19 cellular contexts compared by ENCODE assay signal in the genomic region with DNA sequence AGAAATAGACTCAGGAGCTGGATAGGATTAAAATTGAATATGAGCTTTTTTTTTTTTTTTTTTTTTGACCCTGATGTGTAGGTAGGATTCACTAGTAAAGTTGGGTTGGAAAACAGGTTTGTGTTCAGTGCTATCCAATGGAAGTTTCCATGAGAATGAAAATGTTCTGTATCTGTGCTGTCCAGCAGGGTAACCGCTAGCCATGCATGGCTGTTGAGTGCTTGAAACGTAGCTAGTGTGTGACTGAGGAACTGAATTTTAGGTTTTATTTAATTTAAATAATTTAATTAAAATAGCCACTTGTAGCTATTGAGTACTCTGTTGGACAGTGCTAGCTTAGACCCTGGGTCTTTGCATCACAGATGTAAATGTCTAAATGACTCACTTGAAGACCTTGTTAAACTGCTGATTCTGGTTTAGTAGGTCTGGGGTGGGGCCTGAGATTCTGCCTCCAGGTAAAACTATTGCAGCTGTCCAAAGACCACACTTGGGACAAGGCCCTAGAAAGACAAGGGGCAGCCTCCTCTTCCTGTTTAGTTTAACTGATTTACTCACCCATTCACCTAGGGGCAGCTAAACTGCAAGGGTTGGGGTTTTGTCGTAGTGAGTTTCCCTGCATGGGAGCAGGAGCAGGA. TPM values are rescaled to one million over a fixed set of nuclear protein-coding genes. Genes with fewer than 3 reads are reported as not detected.
DNase-seq lines count a peak whose midpoint lies in the region; ATAC-seq, FAIRE-seq and TF ChIP-seq lines count a peak whose summit lies in the region.
"Had no signal": no experiment of that assay in that cellular context is flagged by ENCODE, and none has a peak within 500 bp of the region (broad histone marks: within the 10 kb centered on the region; RNA-seq: fewer than 3 reads in every experiment).

No MANE protein-coding gene starts in this region.

- no peak overlapping the region for H4K8ac ChIP-seq in trophoblast cell (ENCODE audit: low read depth, low read length)

- no peak for FAIRE-seq in bronchial epithelial cell (lab: Jason Lieb, UNC)
- FAIRE-seq: G401.6, H1 had no signal

- H3K9ac ChIP-seq in trophoblast cell (ENCODE audit: low read length): no peak overlapping the region

- H3K79me1 ChIP-seq in trophoblast cell (ENCODE audit: low read length): peaks cover 12% of the 10 kb centered on the region

- H2BK120ac ChIP-seq in trophoblast cell (ENCODE audit: insufficient read depth, low read length, poor library complexity): no peak overlapping the region

- no peak for ATAC-seq in HG03159 (IDR thresholded peaks at IDR 0.05; ENCODE audit: unreplicated experiment)
- ATAC-seq: heart right ventricle; right cardiac atrium; stimulated activated effector memory CD8-positive, alpha-beta T cell treated with anti-CD3 and anti-CD28 coated beads, Interleukin-12 subunit alpha, Interleukin-12 subunit beta, amount 100 ng/mL, for 72 hours had no signal

- no peak overlapping the region for H2AFZ ChIP-seq in trophoblast cell (ENCODE audit: insufficient read depth, low read length, poor library complexity)

- peaks cover 4% of the 10 kb centered on the region for H3K79me2 ChIP-seq in trophoblast cell (ENCODE audit: control insufficient read depth, insufficient read depth, low read length, poor library complexity)

- H3K18ac ChIP-seq in trophoblast cell (ENCODE audit: low read length): no peak overlapping the region

- no peak overlapping the region for H4K12ac ChIP-seq in trophoblast cell (ENCODE audit: low read depth, low read length)

- H3K23ac ChIP-seq in trophoblast cell (ENCODE audit: low read length): no peak overlapping the region

- peak; percentile 36 for DNase-seq in M059J (ENCODE audit: low read depth)
- DNase-seq in bronchial epithelial cell (ENCODE audit: low read depth): peak; percentile 62
- peak; percentile 40 to 60 for DNase-seq in trophoblast cell
- DNase-seq in cerebellum (ENCODE audit: low spot score): no peak
- no peak for DNase-seq in NCI-H82 (lab: John Stamatoyannopoulos, UW)
- DNase-seq: activated naive CD4-positive, alpha-beta T cell treated with Interleukin-2 at 50 U/mL for 16 hours; activated T-cell treated with anti-CD3 and anti-CD28 coated beads for 4 hours; cerebellar nuclear complex; heart right ventricle; immature natural killer cell; right cardiac atrium; Right ventricle myocardium superior had no signal

- H3K4me1 ChIP-seq in HEK293 (ENCODE audit: control insufficient read depth, insufficient read depth, low read length): peaks cover 16% of the 10 kb centered on the region
- H3K4me1 ChIP-seq in trophoblast cell (ENCODE audit: control insufficient read depth in 1 of 2, insufficient read depth in 2 of 2, low read length in 2 of 2): peaks cover 4 to 16% of the 10 kb centered on the region in 2 experiments

- H3K4me3 ChIP-seq in HEK293 (ENCODE audit: low read depth, low read length): no peak overlapping the region
- no peak overlapping the region for H3K4me3 ChIP-seq in bronchial epithelial cell (ENCODE audit: low read depth, low read length)
- no peak overlapping the region for H3K4me3 ChIP-seq in trophoblast cell (ENCODE audit: low read depth, low read length)
- H3K4me3 ChIP-seq: ascending aorta, heart right ventricle, thoracic aorta had no signal

- no peak overlapping the region for H3K4ac ChIP-seq in trophoblast cell (ENCODE audit: low read depth, low read length)

- H3K27me3 ChIP-seq in bronchial epithelial cell (ENCODE audit: control insufficient read depth, insufficient read depth, low read length): no peaks in the 10 kb centered on the region
- H3K27me3 ChIP-seq in trophoblast cell (ENCODE audit: insufficient read depth, low read length): no peaks in the 10 kb centered on the region
- H3K27me3 ChIP-seq: ascending aorta, heart right ventricle had no signal

- CTCF ChIA-PET in HEK293 (lab: Yijun Ruan, JAX): interaction anchor here (0.7 kb wide), 4 partner anchors 143 to 449 kb away, joined by 3 to 6 read pairs (median 4); no protein-coding TSS in a partner anchor

- no peak overlapping the region for H3K4me2 ChIP-seq in trophoblast cell (ENCODE audit: low read length)

- POLR2A ChIA-PET in HEK293 (lab: Yijun Ruan, JAX): interaction anchor here (0.7 kb wide), 1 partner anchor 173 kb away, joined by 3 read pairs; no protein-coding TSS in a partner anchor

- no peak overlapping the region for H4K91ac ChIP-seq in trophoblast cell (ENCODE audit: low read depth, low read length)

- H3K14ac ChIP-seq in trophoblast cell (ENCODE audit: low read length): no peak overlapping the region

- H2BK5ac ChIP-seq in trophoblast cell (ENCODE audit: low read depth, low read length, poor library complexity): no peak overlapping the region

- H3K27ac ChIP-seq in HEK293 (ENCODE audit: extremely low read depth, low read depth, low read length): no peak overlapping the region
- H3K27ac ChIP-seq in trophoblast cell (ENCODE audit: low read depth, low read length): peak overlapping the region; percentile 55
- H3K27ac ChIP-seq: heart right ventricle had no signal

- no peak for TF ChIP-seq CTCF in HEK293 (tag by site-specific recombination; IDR thresholded peaks at IDR 0.05)
- no peak for TF ChIP-seq CTCF in bronchial epithelial cell (IDR thresholded peaks at IDR 0.05; ENCODE audit: insufficient read depth, low read length, severe bottlenecking)

- no peak overlapping the region for H2BK12ac ChIP-seq in trophoblast cell (ENCODE audit: low read length)

- no CpG with 5 or more reads among the region's 3 CpGs for WGBS in trophoblast cell (ENCODE audit: extremely low coverage, insufficient coverage, insufficient read length)

- H2AK5ac ChIP-seq in trophoblast cell (ENCODE audit: low read length): no peak overlapping the region

- no peaks in the 10 kb centered on the region for H3K9me3 ChIP-seq in HEK293 (ENCODE audit: control insufficient read depth, insufficient read depth, low read depth, low read length)
- no peaks in the 10 kb centered on the region for H3K9me3 ChIP-seq in trophoblast cell (ENCODE audit: insufficient read depth, low read depth, low read length)
- H3K9me3 ChIP-seq: ascending aorta, heart right ventricle, thoracic aorta had no signal

- H3K36me3 ChIP-seq in HEK293 (ENCODE audit: control insufficient read depth in 2 of 2, insufficient read depth in 1 of 2, low read length in 2 of 2) (no peaks in the 10 kb centered on the region), bronchial epithelial cell (ENCODE audit: control insufficient read depth, insufficient read depth, low read length) (no peaks in the 10 kb centered on the region), trophoblast cell (ENCODE audit: control insufficient read depth in 1 of 2, insufficient read depth in 2 of 2, low read length in 2 of 2) (no peaks in the 10 kb centered on the region)
- H3K36me3 ChIP-seq: ascending aorta, thoracic aorta had no signal

TF ChIP-seq in HEK293, 187 proteins besides CTCF, POLR2A, EP300 and RAD21:
- TF ChIP-seq KLF10 (tag by site-specific recombination; IDR thresholded peaks at IDR 0.05) (no peak), ZNF266 (tag by site-specific recombination; IDR thresholded peaks at IDR 0.05; ENCODE audit: low read depth) (no peak), ZNF138 (tag by site-specific recombination; IDR thresholded peaks at IDR 0.05; ENCODE audit: borderline replicate concordance) (no peak)
- TF ChIP-seq, protein P1, sequence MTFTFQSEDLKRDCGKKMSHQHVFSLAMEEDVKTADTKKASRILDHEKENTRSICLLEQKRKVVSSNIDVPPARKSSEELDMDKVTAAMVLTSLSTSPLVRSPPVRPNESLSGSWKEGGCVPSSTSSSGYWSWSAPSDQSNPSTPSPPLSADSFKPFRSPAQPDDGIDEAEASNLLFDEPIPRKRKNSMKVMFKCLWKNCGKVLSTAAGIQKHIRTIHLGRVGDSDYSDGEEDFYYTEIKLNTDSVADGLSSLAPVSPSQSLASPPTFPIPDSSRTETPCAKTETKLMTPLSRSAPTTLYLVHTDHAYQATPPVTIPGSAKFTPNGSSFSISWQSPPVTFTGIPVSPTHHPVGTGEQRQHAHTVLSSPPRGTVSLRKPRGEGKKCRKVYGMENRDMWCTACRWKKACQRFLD (tag by site-specific recombination; IDR thresholded peaks at IDR 0.05): no peak
- TF ChIP-seq, protein P2, sequence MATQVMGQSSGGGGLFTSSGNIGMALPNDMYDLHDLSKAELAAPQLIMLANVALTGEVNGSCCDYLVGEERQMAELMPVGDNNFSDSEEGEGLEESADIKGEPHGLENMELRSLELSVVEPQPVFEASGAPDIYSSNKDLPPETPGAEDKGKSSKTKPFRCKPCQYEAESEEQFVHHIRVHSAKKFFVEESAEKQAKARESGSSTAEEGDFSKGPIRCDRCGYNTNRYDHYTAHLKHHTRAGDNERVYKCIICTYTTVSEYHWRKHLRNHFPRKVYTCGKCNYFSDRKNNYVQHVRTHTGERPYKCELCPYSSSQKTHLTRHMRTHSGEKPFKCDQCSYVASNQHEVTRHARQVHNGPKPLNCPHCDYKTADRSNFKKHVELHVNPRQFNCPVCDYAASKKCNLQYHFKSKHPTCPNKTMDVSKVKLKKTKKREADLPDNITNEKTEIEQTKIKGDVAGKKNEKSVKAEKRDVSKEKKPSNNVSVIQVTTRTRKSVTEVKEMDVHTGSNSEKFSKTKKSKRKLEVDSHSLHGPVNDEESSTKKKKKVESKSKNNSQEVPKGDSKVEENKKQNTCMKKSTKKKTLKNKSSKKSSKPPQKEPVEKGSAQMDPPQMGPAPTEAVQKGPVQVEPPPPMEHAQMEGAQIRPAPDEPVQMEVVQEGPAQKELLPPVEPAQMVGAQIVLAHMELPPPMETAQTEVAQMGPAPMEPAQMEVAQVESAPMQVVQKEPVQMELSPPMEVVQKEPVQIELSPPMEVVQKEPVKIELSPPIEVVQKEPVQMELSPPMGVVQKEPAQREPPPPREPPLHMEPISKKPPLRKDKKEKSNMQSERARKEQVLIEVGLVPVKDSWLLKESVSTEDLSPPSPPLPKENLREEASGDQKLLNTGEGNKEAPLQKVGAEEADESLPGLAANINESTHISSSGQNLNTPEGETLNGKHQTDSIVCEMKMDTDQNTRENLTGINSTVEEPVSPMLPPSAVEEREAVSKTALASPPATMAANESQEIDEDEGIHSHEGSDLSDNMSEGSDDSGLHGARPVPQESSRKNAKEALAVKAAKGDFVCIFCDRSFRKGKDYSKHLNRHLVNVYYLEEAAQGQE (tag by site-specific recombination; IDR thresholded peaks at IDR 0.05): peak; percentile 63; the same call in 1 of the 2 replicates
TF ChIP-seq in HEK293: peak in this region for 1.

RNA-seq across cellular contexts. Expression of a gene that starts 4.6 kb away (rescaled TPM):
- 4.8 and 12.0 TPM in 2 replicates for total RNA-seq in M059J (2014; rRNA removed; shearing (Covaris generic))
- 10.0 and 15.9 TPM in 2 replicates for total RNA-seq in bronchial epithelial cell
- 21.0 and 22.0 TPM in 2 replicates for polyA plus RNA-seq in trophoblast cell (2013)
- total RNA-seq in cerebellum: 35.0 TPM

Comparison
In these comparisons a context has a peak if more than half of its experiments do, and no peak if none do; other contexts are left out.
1. DNase-seq: peak in M059J (single experiment), bronchial epithelial cell (single experiment) and trophoblast cell (2 of 2); none in cerebellum (single experiment) and NCI-H82 (single experiment).